In genomic region chr17:5069724-5070123, GRCh38 we compare ENCODE assay signal across 1 cellular context.
A peak's percentile ranks its signal among the peaks of the same experiment; 100 is the strongest.
TF ChIP-seq lines count a peak whose summit lies in the region.

No MANE protein-coding gene starts in this region.

TF ChIP-seq in HepG2, 621 proteins besides CTCF, POLR2A, EP300 and RAD21 (continued from another document):
- TF ChIP-seq ZNF770 (CRISPR knock-in tag; IDR thresholded peaks at IDR 0.05) (no peak), CREB1 (IDR thresholded peaks at IDR 0.05) (no peak), CREB1 (CRISPR knock-in tag; IDR thresholded peaks at IDR 0.05) (0 out of 2 replicates have a peak, but pooled peaks have one; percentile 26), SOX13 (IDR thresholded peaks at IDR 0.05) (no peak), SOX13 (CRISPR knock-in tag; conservative IDR thresholded peaks at IDR 0.05 in 1 of 2, IDR thresholded peaks at IDR 0.05 in 1 of 2) (peak in 1 of 2 experiments; percentile 72; a peak in 2 of 4 replicates), ZFX (CRISPR knock-in tag; IDR thresholded peaks at IDR 0.05; ENCODE audit: low read depth) (peak; percentile 27; the same call in 1 of the 2 replicates), ATF4 (CRISPR knock-in tag; IDR thresholded peaks at IDR 0.05) (peak in 1 of 2 experiments; percentile 14; a peak in 1 of 4 replicates), SOX5 (CRISPR knock-in tag; IDR thresholded peaks at IDR 0.05; ENCODE audit: borderline replicate concordance) (peak; percentile 47; the same call in 1 of the 2 replicates), ATM (IDR thresholded peaks at IDR 0.05; ENCODE audit: borderline replicate concordance) (no peak)
